8 cellular contexts compared by ENCODE assay signal in genomic region chr19:9323557-9323918, GRCh38. TPM values are rescaled to one million over a fixed set of nuclear protein-coding genes. Genes with fewer than 3 reads are reported as not detected.
DNase-seq lines count a peak whose midpoint lies in the region; ATAC-seq, FAIRE-seq and TF ChIP-seq lines count a peak whose summit lies in the region.

No MANE protein-coding gene starts in this region.

- ATAC-seq in GM21529 (IDR thresholded peaks at IDR 0.05; ENCODE audit: unreplicated experiment) (peak; percentile 22), Panc1 (peak; percentile 89), psoas muscle (peak; percentile 60 to 81 (median 64))

- TF ChIP-seq CTCF in Panc1 (IDR thresholded peaks at IDR 0.05), result no peak
- no peak for TF ChIP-seq CTCF in astrocyte (IDR thresholded peaks at IDR 0.05; ENCODE audit: insufficient read depth, low read depth, low read length)
- no peak for TF ChIP-seq CTCF in hepatocyte (IDR thresholded peaks at IDR 0.05; ENCODE audit: poor library complexity)
- no peak for TF ChIP-seq CTCF in psoas muscle (IDR thresholded peaks at IDR 0.05)

- no TSS peak for BruUV-seq in Panc1 (replicated peaks; lab: Mats Ljungman, UMichigan)

- H3K27ac ChIP-seq in HUES64 (ENCODE audit: low read depth, low read length), result peak overlapping the region; percentile 74; the same call in 1 of the 2 replicates
- peak overlapping the region; percentile 87 for H3K27ac ChIP-seq in Panc1 (ENCODE audit: low read length)
- H3K27ac ChIP-seq in astrocyte (ENCODE audit: low read depth, low read length), result peak overlapping the region; percentile 40
- peak overlapping the region; percentile 82 for H3K27ac ChIP-seq in hepatocyte
- peak overlapping the region; percentile 82 for H3K27ac ChIP-seq in psoas muscle

- 0 out of 2 replicates have a peak overlapping the region, but pooled peaks have one; percentile 17 for H3K9ac ChIP-seq in HUES64 (ENCODE audit: low read depth, low read length)
- H3K9ac ChIP-seq in astrocyte (ENCODE audit: low read length), result peak overlapping the region; percentile 76

- POLR2A ChIA-PET in Panc1 (lab: Charles Lee), result no interaction called here

- 27% methylated on average over 9 of the region's 9 CpGs for WGBS in HUES64
- WGBS in hepatocyte (ENCODE audit: low lambda C conversion rate, missing lambda C conversion rate), result 27% methylated on average over 9 of the region's 9 CpGs
- 0 to 1% (median 0%) methylated on average over 9 of the region's 9 CpGs for WGBS in psoas muscle, 3 donors

- H3K9me2 ChIP-seq in hepatocyte (replicated peaks; ENCODE audit: insufficient read depth), result no peaks in the 10 kb centered on the region

- peak overlapping the region; percentile 47 for H3K27ac Mint-ChIP-seq in astrocyte (ENCODE audit: unreplicated experiment)

- intact Hi-C loops in Panc1 (cut with micrococcal nuclease; ENCODE audit: unreplicated experiment), result loop anchor here (10.0 kb wide), 1 partner anchor 111 kb away; the partner anchor contains the start of gene ZNF266
- intact Hi-C loops in psoas muscle (cut with DNase I), result no loop called here

- H3K36me3 ChIP-seq in HUES64 (ENCODE audit: insufficient read depth, low read length), result peaks cover 21% of the 10 kb centered on the region
- no peaks in the 10 kb centered on the region for H3K36me3 ChIP-seq in Panc1 (ENCODE audit: control insufficient read depth, insufficient read depth, low read length)
- no peaks in the 10 kb centered on the region for H3K36me3 ChIP-seq in astrocyte (ENCODE audit: insufficient read depth, low read length)
- peaks cover 3% of the 10 kb centered on the region for H3K36me3 ChIP-seq in hepatocyte (replicated peaks; ENCODE audit: insufficient read depth, low read depth)
- H3K36me3 ChIP-seq in psoas muscle (ENCODE audit: insufficient read depth in 1 of 2, low read depth in 1 of 2), result no peaks in the 10 kb centered on the region

- CTCF ChIA-PET in Panc1 (lab: Charles Lee), result no interaction called here

- peak overlapping the region; percentile 89 for H2AFZ ChIP-seq in astrocyte (ENCODE audit: low read depth, low read length)
- peak overlapping the region; percentile 85 for H2AFZ ChIP-seq in hepatocyte

- H3K9me3 ChIP-seq in HUES64 (ENCODE audit: insufficient read depth, low read depth, low read length), result peaks cover 45% of the 10 kb centered on the region
- peaks cover 9% of the 10 kb centered on the region; the same call in 1 of the 2 replicates for H3K9me3 ChIP-seq in Panc1 (ENCODE audit: control insufficient read depth, insufficient read depth, low read depth, low read length)
- peaks cover 5% of the 10 kb centered on the region for H3K9me3 ChIP-seq in astrocyte (ENCODE audit: insufficient read depth, low read depth, low read length)
- H3K9me3 ChIP-seq in hepatocyte (ENCODE audit: low read depth), result peaks cover 16% of the 10 kb centered on the region
- H3K9me3 ChIP-seq in psoas muscle, result peaks cover 42% of the 10 kb centered on the region

- no peaks in the 10 kb centered on the region for H3K27me3 Mint-ChIP-seq in astrocyte (ENCODE audit: low read depth, unreplicated experiment)

- DNase-seq in EH (ENCODE audit: low read depth) (peak; percentile 83), Panc1 (ENCODE audit: low read depth, low spot score) (peak; percentile 57), astrocyte (ENCODE audit: low read depth) (peak; percentile 80), hepatocyte (ENCODE audit: low spot score) (peak; percentile 69), psoas muscle (peak; percentile 35 to 66)
- no peak for DNase-seq in central memory CD4-positive, alpha-beta T cell

- peak overlapping the region; percentile 83 for H3K4me3 Mint-ChIP-seq in astrocyte (ENCODE audit: unreplicated experiment)

- no peaks in the 10 kb centered on the region for H4K20me1 ChIP-seq in astrocyte (ENCODE audit: insufficient read depth, low read length)
- no peaks in the 10 kb centered on the region for H4K20me1 ChIP-seq in hepatocyte (ENCODE audit: insufficient read depth, poor library complexity, severe bottlenecking)

- H3K9me3 Mint-ChIP-seq in astrocyte (ENCODE audit: unreplicated experiment), result peaks cover 34% of the 10 kb centered on the region

- no peaks in the 10 kb centered on the region for H3K4me1 Mint-ChIP-seq in astrocyte (ENCODE audit: low read depth, unreplicated experiment)

- H3K4me1 ChIP-seq in HUES64 (ENCODE audit: insufficient read depth, low read length) (no peaks in the 10 kb centered on the region), Panc1 (ENCODE audit: control insufficient read depth, insufficient read depth, low read length) (no peaks in the 10 kb centered on the region), astrocyte (ENCODE audit: insufficient read depth, low read length) (peaks cover 5% of the 10 kb centered on the region), hepatocyte (ENCODE audit: insufficient read depth) (no peaks in the 10 kb centered on the region), psoas muscle (peaks cover 5% of the 10 kb centered on the region)

- H3K4me2 ChIP-seq in astrocyte (ENCODE audit: low read length) (peak overlapping the region; percentile 86), hepatocyte (peak overlapping the region; percentile 77)

- peaks cover 2% of the 10 kb centered on the region for H3K36me3 Mint-ChIP-seq in astrocyte (ENCODE audit: low read depth, unreplicated experiment)

- in situ Hi-C loops in Panc1 (cut with HindIII; ENCODE audit: low pct_unique_long_range_greater_than_20kb, low sequenced_read_pairs), result no loop called here

- H3K4me3 ChIP-seq in HUES64 (ENCODE audit: low read length) (peak overlapping the region; percentile 76), Panc1 (ENCODE audit: low read depth in 2 of 2, low read length in 2 of 2) (peak overlapping the region; percentile 71 to 83), astrocyte (ENCODE audit: insufficient read depth, low read depth, low read length) (peak overlapping the region; percentile 69), hepatocyte (peak overlapping the region; percentile 34), psoas muscle (peak overlapping the region; percentile 93)

- H3K79me2 ChIP-seq in astrocyte (ENCODE audit: insufficient read depth, low read length) (peaks cover 8% of the 10 kb centered on the region), hepatocyte (peaks cover 38% of the 10 kb centered on the region)

- no peak for FAIRE-seq in astrocyte (lab: Jason Lieb, UNC)

- H3K27me3 ChIP-seq in HUES64 (ENCODE audit: insufficient read depth, low read length) (no peaks in the 10 kb centered on the region), Panc1 (ENCODE audit: control insufficient read depth, insufficient read depth, low read length) (no peaks in the 10 kb centered on the region), astrocyte (ENCODE audit: insufficient read depth, low read length) (no peaks in the 10 kb centered on the region), hepatocyte (no peaks in the 10 kb centered on the region), psoas muscle (ENCODE audit: insufficient read depth in 3 of 3, low read length in 2 of 3) (no peaks in the 10 kb centered on the region)

RNA-seq across cellular contexts. Expression of gene ZNF559, which starts 0.4 kb away (rescaled TPM):
- 19.3 TPM for polyA plus RNA-seq in HUES64 (2013, experiment 1 of 2)
- polyA plus RNA-seq in HUES64 (2013, experiment 2 of 2), result 19.0 TPM
- total RNA-seq in Panc1 (2021; ENCODE audit: unreplicated experiment) (8.1 TPM), astrocyte (4.7 and 5.5 TPM in 2 replicates), hepatocyte (18.1 and 22.7 TPM in 2 replicates), psoas muscle (1 to 10 TPM; 1.5 to 8.6 (median 3.2) TPM)
- polyA plus RNA-seq in Panc1 (2012; ENCODE audit: insufficient read length), result 4.6 TPM
- polyA plus RNA-seq in hepatocyte (8.9 and 13.1 TPM in 2 replicates), psoas muscle (1 to 10 TPM; 2.6 to 4.4 (median 2.7) TPM)

RNA-seq across cellular contexts. Expression of gene ZNF699, which starts 13.9 kb away (rescaled TPM):
- polyA plus RNA-seq in HUES64 (2013, experiment 1 of 2), result 1.9 TPM
- polyA plus RNA-seq in HUES64 (2013, experiment 2 of 2), result 3.0 TPM
- total RNA-seq in Panc1 (2021; ENCODE audit: unreplicated experiment) (7.3 TPM), astrocyte (2.8 and 3.0 TPM in 2 replicates), hepatocyte (8.0 and 9.8 TPM in 2 replicates), psoas muscle (1 to 10 TPM; 1.5 to 2.9 (median 2.4) TPM)
- polyA plus RNA-seq in Panc1 (2012; ENCODE audit: insufficient read length), result 2.5 TPM
- polyA plus RNA-seq in hepatocyte (0.94 and 1.6 TPM in 2 replicates), psoas muscle (1 to 10 TPM in 2 of 3 donors, under 1 TPM in 1; 0.15 to 1.8 (median 1.0) TPM)

RNA-seq across cellular contexts. Expression of gene ZNF177, which starts 39.3 kb away (rescaled TPM):
- 2.5 TPM for polyA plus RNA-seq in HUES64 (2013, experiment 1 of 2)
- 3.1 TPM for polyA plus RNA-seq in HUES64 (2013, experiment 2 of 2)
- 4.6 TPM for total RNA-seq in Panc1 (2021; ENCODE audit: unreplicated experiment)
- 1.7 TPM for polyA plus RNA-seq in Panc1 (2012; ENCODE audit: insufficient read length)
- total RNA-seq in astrocyte, result 1.2 and 1.7 TPM in 2 replicates
- 5.2 and 5.5 TPM in 2 replicates for total RNA-seq in hepatocyte
- polyA plus RNA-seq in hepatocyte, result 4.2 and 7.6 TPM in 2 replicates
- total RNA-seq in psoas muscle, result 1 to 10 TPM in 1 of 4 donors, under 1 TPM in 2, not detected in 1; 0.25 to 1.7 (median 0.34) TPM
- under 1 TPM; 0.17 to 0.33 (median 0.29) TPM for polyA plus RNA-seq in psoas muscle

Comparison
In these comparisons a context has a peak if more than half of its experiments do, and no peak if none do; other contexts are left out.
1. ATAC-seq: peak in every context shown above with its lines; median percentile 89 in Panc1; 64 in psoas muscle; 22 in GM21529.
2. H3K4me3 ChIP-seq: peak in every context shown above with its lines; median percentile 93 in psoas muscle; 77 in Panc1; 76 in HUES64; 69 in astrocyte; 34 in hepatocyte.